ENCODE assay signal across 8 cellular contexts in genomic region chr16:2115591-2115973, GRCh38.
"Had no signal": no experiment of that assay in that cellular context is flagged by ENCODE, and none has a peak within 500 bp of the region (broad histone marks: within the 10 kb centered on the region; RNA-seq: fewer than 3 reads in every experiment).

No MANE protein-coding gene starts in this region.

- FAIRE-seq: G401.6, GM12878, GM12891, GM12892, GM18507, GM19239 had no signal

- DNase-seq: GDM1, GF-D8 had no signal

- H3K4me3 ChIP-seq: GM12878 had no signal
